Comparison of ENCODE assay signal across 20 cellular contexts in genomic region chr7:11171569-11172192, GRCh38.
DNase-seq lines count a peak whose midpoint lies in the region; TF ChIP-seq lines count a peak whose summit lies in the region.
"Had no signal": no experiment of that assay in that cellular context is flagged by ENCODE, and none has a peak within 500 bp of the region (broad histone marks: within the 10 kb centered on the region; RNA-seq: fewer than 3 reads in every experiment).

No MANE protein-coding gene starts in this region.

- no peak overlapping the region for H3K4me3 Mint-ChIP-seq in HFFc6
- H3K4me3 Mint-ChIP-seq: H9; IgD-negative memory B cell; T-helper 1 cell treated with Interleukin-12 subunit alpha and Interleukin-12 subunit beta and Interleukin-4 antibody, amounts not matched to agents 30 μg/mL and 1 μg/mL, for 36 hours had no signal

- H3K9me3 ChIP-seq in WERI-Rb-1 (ENCODE audit: severe bottlenecking) = no peaks in the 10 kb centered on the region

- H3K36me3 ChIP-seq in WERI-Rb-1 (no peaks in the 10 kb centered on the region), mesendoderm (ENCODE audit: control insufficient read depth, insufficient read depth, low read length) (no peaks in the 10 kb centered on the region)

- no peak overlapping the region for H2BK120ac ChIP-seq in mesendoderm (ENCODE audit: low read depth, low read length)

- H3K27me3 ChIP-seq in WERI-Rb-1 (ENCODE audit: insufficient read depth, low read depth, severe bottlenecking) (no peaks in the 10 kb centered on the region), mesendoderm (ENCODE audit: insufficient read depth, low read length, poor library complexity) (no peaks in the 10 kb centered on the region)

- peak overlapping the region; percentile 32 for H3K27ac ChIP-seq in WERI-Rb-1
- no peak overlapping the region for H3K27ac ChIP-seq in mesendoderm (ENCODE audit: low read depth, low read length)
- H3K27ac ChIP-seq: C4-2B had no signal

- no peak overlapping the region for H2BK15ac ChIP-seq in mesendoderm (replicated peaks; ENCODE audit: low read depth)

- H3K23ac ChIP-seq in mesendoderm (ENCODE audit: low read length) = no peak overlapping the region

- no peak overlapping the region for H4K5ac ChIP-seq in mesendoderm (ENCODE audit: low read length)

- in situ Hi-C loops in G401 (cut with HindIII; ENCODE audit: low sequenced_read_pairs) = no loop called here

- H4K8ac ChIP-seq in mesendoderm (ENCODE audit: low read depth, low read length) = no peak overlapping the region

- no peaks in the 10 kb centered on the region for H3K9me3 Mint-ChIP-seq in HFFc6
- H3K9me3 Mint-ChIP-seq: H9; IgD-negative memory B cell; T-helper 1 cell treated with Interleukin-12 subunit alpha and Interleukin-12 subunit beta and Interleukin-4 antibody, amounts not matched to agents 30 μg/mL and 1 μg/mL, for 36 hours had no signal

- H3K56ac ChIP-seq in mesendoderm (ENCODE audit: low read length) = no peak overlapping the region

- H3K4me3 ChIP-seq in WERI-Rb-1 (ENCODE audit: low read depth, low read length) (no peak overlapping the region), mesendoderm (ENCODE audit: low read length) (no peak overlapping the region)

- DNase-seq in G401 (ENCODE audit: low spot score) = peak; percentile 34
- DNase-seq in NCI-H82 (lab: John Stamatoyannopoulos, UW) = peak; percentile 96
- peak; percentile 82 for DNase-seq in WERI-Rb-1
- peak; percentile 10 for DNase-seq in mesendoderm
- no peak for DNase-seq in HFFc6
- no peak for DNase-seq in NCI-H1436 (lab: John Stamatoyannopoulos, UW)
- no peak for DNase-seq in NK-92 treated with Interleukin-12 subunit alpha and Interleukin-12 subunit beta, amount 100 ng/mL, for 24 hours (lab: John Stamatoyannopoulos, UW)
- DNase-seq: ACHN, DMS153, GF-D8, H9, Karpas-422, NCI-H1436 treated with DMSO at 0.1 percent for 48 hours, NCI-H2029, PC-3, RPMI8226, SHP77 treated with DMSO at 0.1 percent for 48 hours had no signal

- WGBS in mesendoderm (ENCODE audit: extremely low coverage, insufficient coverage, low lambda C conversion rate) = no CpG with 5 or more reads among the region's 5 CpGs

- no peak overlapping the region for H3K4ac ChIP-seq in mesendoderm (ENCODE audit: low read depth, low read length)

- no peaks in the 10 kb centered on the region for H3K4me1 Mint-ChIP-seq in HFFc6 (ENCODE audit: low read depth)
- H3K4me1 Mint-ChIP-seq: H9, IgD-negative memory B cell had no signal

- no peak overlapping the region for H2BK5ac ChIP-seq in mesendoderm (ENCODE audit: low read length)

- no peaks in the 10 kb centered on the region for H3K79me1 ChIP-seq in mesendoderm (ENCODE audit: low read length)

- no peak overlapping the region for H2AK5ac ChIP-seq in mesendoderm (ENCODE audit: low read length)

- no peaks in the 10 kb centered on the region for H3K4me1 ChIP-seq in mesendoderm (ENCODE audit: control insufficient read depth, low read depth, low read length)

- no peaks in the 10 kb centered on the region for H3K79me2 ChIP-seq in mesendoderm (ENCODE audit: control insufficient read depth, insufficient read depth, low read length)

- no peaks in the 10 kb centered on the region; the same call in 1 of the 2 replicates for H3K27me3 Mint-ChIP-seq in HFFc6 (ENCODE audit: insufficient read depth)
- H3K27me3 Mint-ChIP-seq: IgD-negative memory B cell had no signal

- no peak overlapping the region for H3K9ac ChIP-seq in mesendoderm (ENCODE audit: low read length)

- no peak overlapping the region for H3K27ac Mint-ChIP-seq in HFFc6
- H3K27ac Mint-ChIP-seq: IgD-negative memory B cell; T-helper 1 cell treated with Interleukin-12 subunit alpha and Interleukin-12 subunit beta and Interleukin-4 antibody, amounts not matched to agents 30 μg/mL and 1 μg/mL, for 36 hours had no signal

- no peak overlapping the region for H3K18ac ChIP-seq in mesendoderm (ENCODE audit: low read length)

- TF ChIP-seq CTCF in WERI-Rb-1 (IDR thresholded peaks at IDR 0.05; ENCODE audit: low read depth, low read length) = no peak
- no peak for TF ChIP-seq CTCF in HFFc6 (IDR thresholded peaks at IDR 0.05)

- no peaks in the 10 kb centered on the region for H3K36me3 Mint-ChIP-seq in HFFc6 (ENCODE audit: low read depth)
- H3K36me3 Mint-ChIP-seq: IgD-negative memory B cell had no signal

- no peak overlapping the region for H3K4me2 ChIP-seq in mesendoderm (ENCODE audit: low read length)

Comparison
In these comparisons a context has a peak if more than half of its experiments do, and no peak if none do; other contexts are left out.
1. DNase-seq: peak in G401 (single experiment), NCI-H82 (single experiment), WERI-Rb-1 (single experiment) and mesendoderm (single experiment); none in HFFc6 (single experiment), NCI-H1436 (single experiment) and NK-92 treated with Interleukin-12 subunit alpha and Interleukin-12 subunit beta, amount 100 ng/mL, for 24 hours (single experiment).